Comparison of ENCODE assay signal across 1 cellular context in the genomic region with DNA sequence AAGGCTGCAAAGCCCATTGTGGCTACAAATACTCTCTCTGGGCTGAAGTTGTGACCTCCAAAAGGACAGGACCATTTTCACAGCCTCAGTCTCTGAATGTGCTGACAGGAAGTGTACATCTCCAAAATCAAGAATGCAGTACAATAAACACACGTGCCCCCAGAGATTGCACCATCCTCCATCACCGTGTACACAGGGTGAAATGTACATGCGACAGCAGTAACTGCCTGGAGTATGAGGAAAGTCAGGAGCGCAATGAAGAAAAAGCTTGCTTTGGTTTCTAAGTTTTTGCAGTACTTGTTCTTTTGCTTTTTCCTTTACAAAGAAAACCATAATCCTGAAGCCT.
TF ChIP-seq lines count a peak whose summit lies in the region.

No MANE protein-coding gene starts in this region.

TF ChIP-seq in K562, 482 proteins besides CTCF, POLR2A, EP300 and RAD21:
- TF ChIP-seq GATA2 (CRISPR knock-in tag; IDR thresholded peaks at IDR 0.05) (no peak), CEBPB (tag; IDR thresholded peaks at IDR 0.05) (peak; percentile 45; the same call in 1 of the 2 replicates)
